ENCODE assay signal across 1 cellular context in the genomic region with DNA sequence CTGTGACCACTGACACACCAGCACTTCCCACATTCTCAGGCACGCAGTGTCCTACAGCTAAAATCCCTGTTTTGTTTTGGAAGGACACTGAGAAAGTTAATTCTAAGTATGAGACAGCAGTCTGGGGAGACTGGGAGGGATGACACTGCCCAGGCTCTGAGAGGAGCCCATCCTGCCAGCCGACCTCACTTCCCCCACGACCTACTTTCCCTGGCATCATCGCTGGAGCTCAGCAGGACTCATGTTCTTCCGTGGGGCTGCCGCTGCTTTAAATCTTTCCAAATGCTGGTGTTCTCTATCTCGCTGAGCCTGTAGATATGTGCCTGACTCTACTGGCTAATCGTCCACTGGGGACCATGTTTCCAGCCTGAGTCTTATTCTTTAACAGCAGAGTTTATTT.
TF ChIP-seq lines count a peak whose summit lies in the region.

No MANE protein-coding gene starts in this region.

TF ChIP-seq in H1, 55 proteins besides CTCF, POLR2A, EP300 and RAD21:
- TF ChIP-seq SP4 (IDR thresholded peaks at IDR 0.05; ENCODE audit: low read length) = no peak
- no peak for TF ChIP-seq RFX5 (IDR thresholded peaks at IDR 0.05; ENCODE audit: borderline replicate concordance, low read depth, low read length)
- TF ChIP-seq YY1 (IDR thresholded peaks at IDR 0.05; ENCODE audit: low read depth, low read length) = no peak
- no peak for TF ChIP-seq TEAD4 (IDR thresholded peaks at IDR 0.05; ENCODE audit: low read depth, low read length)
- no peak for TF ChIP-seq JUN (IDR thresholded peaks at IDR 0.05; ENCODE audit: low read depth, low read length)
- no peak for TF ChIP-seq SIRT6 (IDR thresholded peaks at IDR 0.05; ENCODE audit: low read length)
- TF ChIP-seq SRF (IDR thresholded peaks at IDR 0.05; ENCODE audit: low read depth, low read length) = no peak
- TF ChIP-seq BCL11A (IDR thresholded peaks at IDR 0.05; ENCODE audit: low read depth in 2 of 2, low read length in 2 of 2) = no peak
- TF ChIP-seq, protein P1, sequence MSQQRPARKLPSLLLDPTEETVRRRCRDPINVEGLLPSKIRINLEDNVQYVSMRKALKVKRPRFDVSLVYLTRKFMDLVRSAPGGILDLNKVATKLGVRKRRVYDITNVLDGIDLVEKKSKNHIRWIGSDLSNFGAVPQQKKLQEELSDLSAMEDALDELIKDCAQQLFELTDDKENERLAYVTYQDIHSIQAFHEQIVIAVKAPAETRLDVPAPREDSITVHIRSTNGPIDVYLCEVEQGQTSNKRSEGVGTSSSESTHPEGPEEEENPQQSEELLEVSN (IDR thresholded peaks at IDR 0.05) = no peak
TF ChIP-seq in H1: peak in this region for 0.
